13 cellular contexts compared by ENCODE assay signal in genomic region chr3:99159220-99159762, GRCh38.
DNase-seq lines count a peak whose midpoint lies in the region; TF ChIP-seq lines count a peak whose summit lies in the region.
"Had no signal": no experiment of that assay in that cellular context is flagged by ENCODE, and none has a peak within 500 bp of the region (broad histone marks: within the 10 kb centered on the region; RNA-seq: fewer than 3 reads in every experiment).

No MANE protein-coding gene starts in this region.

- no peak overlapping the region for H3K4me3 ChIP-seq in HEK293 (ENCODE audit: low read depth, low read length)
- H3K4me3 ChIP-seq: GM23248, HAP-1 had no signal

- DNase-seq in LHCN-M2 (ENCODE audit: low read depth) (peak; percentile 15), dedifferentiated amniotic fluid mesenchymal stem cell (ENCODE audit: extremely low spot score) (peak; percentile 12), NCI-H2107 (lab: John Stamatoyannopoulos, UW) (no peak), nucleus accumbens (lab: John Stamatoyannopoulos, UW) (no peak), SIG-M5 (lab: John Stamatoyannopoulos, UW) (no peak)
- DNase-seq: AML-193; Caco-2; CD4-positive, alpha-beta T cell; GM23248; KBM-7 had no signal

- CTCF ChIA-PET in HEK293 (lab: Yijun Ruan, JAX): no interaction called here

- no peak overlapping the region for H3K27ac ChIP-seq in HEK293 (ENCODE audit: extremely low read depth, low read depth, low read length)
- H3K27ac ChIP-seq: C4-2B, GM23248 had no signal

- POLR2A ChIA-PET in HEK293 (lab: Yijun Ruan, JAX): no interaction called here

- no peak for TF ChIP-seq CTCF in HEK293 (tag by site-specific recombination; IDR thresholded peaks at IDR 0.05)

- H3K36me3 ChIP-seq in HEK293 (ENCODE audit: control insufficient read depth in 2 of 2, insufficient read depth in 1 of 2, low read length in 2 of 2): no peaks in the 10 kb centered on the region
- H3K36me3 ChIP-seq: HAP-1 had no signal

- H3K4me1 ChIP-seq in HEK293 (ENCODE audit: control insufficient read depth, insufficient read depth, low read length): no peaks in the 10 kb centered on the region
- H3K4me1 ChIP-seq: Caco-2, HAP-1 had no signal

- no peaks in the 10 kb centered on the region for H3K9me3 ChIP-seq in HEK293 (ENCODE audit: control insufficient read depth, insufficient read depth, low read depth, low read length)
- H3K9me3 ChIP-seq: HAP-1 had no signal

TF ChIP-seq in HEK293, 187 proteins besides CTCF, POLR2A, EP300 and RAD21:
- peak; percentile 91 for TF ChIP-seq ZNF585B (tag by site-specific recombination; IDR thresholded peaks at IDR 0.05)
- no peak for TF ChIP-seq BCL11A (tag by site-specific recombination; IDR thresholded peaks at IDR 0.05; ENCODE audit: low read depth)
- TF ChIP-seq TRIM28 (IDR thresholded peaks at IDR 0.05; ENCODE audit: borderline replicate concordance, low read length): peak; percentile 23; the same call in 1 of the 2 replicates
- peak; percentile 84 for TF ChIP-seq SETDB1 (IDR thresholded peaks at IDR 0.05; ENCODE audit: insufficient read length, low read length)

Comparison
In these comparisons a context has a peak if more than half of its experiments do, and no peak if none do; other contexts are left out.
1. DNase-seq: peak in LHCN-M2 (single experiment) and dedifferentiated amniotic fluid mesenchymal stem cell (single experiment); none in NCI-H2107 (single experiment), nucleus accumbens (0 of 56) and SIG-M5 (single experiment).